In genomic region chr13:113143466-113144254, GRCh38 we compare ENCODE assay signal across 1 cellular context.
TF ChIP-seq lines count a peak whose summit lies in the region.

No MANE protein-coding gene starts in this region.

TF ChIP-seq in HepG2, 621 proteins besides CTCF, POLR2A, EP300 and RAD21:
- TF ChIP-seq ZNF350 (CRISPR knock-in tag; IDR thresholded peaks at IDR 0.05; ENCODE audit: borderline replicate concordance, low read depth) (no peak), ZUFSP (CRISPR knock-in tag; IDR thresholded peaks at IDR 0.05; ENCODE audit: borderline replicate concordance) (no peak), SYNCRIP (IDR thresholded peaks at IDR 0.05; ENCODE audit: insufficient read depth, low read depth, low read length) (no peak), ATF4 (CRISPR knock-in tag; IDR thresholded peaks at IDR 0.05) (no peak), ZBTB40 (IDR thresholded peaks at IDR 0.05) (no peak), ZBTB40 (CRISPR knock-in tag; IDR thresholded peaks at IDR 0.05) (no peak), PAF1 (CRISPR knock-in tag; IDR thresholded peaks at IDR 0.05) (no peak), ZNF280B (CRISPR knock-in tag; IDR thresholded peaks at IDR 0.05; ENCODE audit: borderline replicate concordance) (0 out of 2 replicates have a peak, but pooled peaks have one; percentile 20), ZSCAN29 (CRISPR knock-in tag; conservative IDR thresholded peaks at IDR 0.05) (no peak), RBFOX2 (IDR thresholded peaks at IDR 0.05; ENCODE audit: low read depth, low read length) (0 out of 2 replicates have a peak, but pooled peaks have one; percentile 39), ZKSCAN5 (CRISPR knock-in tag; IDR thresholded peaks at IDR 0.05) (no peak), AGO2 (optimal IDR thresholded peaks at IDR 0.05; ENCODE audit: low read depth, low read length) (peak; percentile 60), AHR (CRISPR knock-in tag; IDR thresholded peaks at IDR 0.05) (no peak), AGO1 (IDR thresholded peaks at IDR 0.05; ENCODE audit: low read depth, low read length, poor library complexity, severe bottlenecking) (no peak)
